ENCODE assay signal across 18 cellular contexts in genomic region chr3:105594219-105594618, GRCh38.
DNase-seq lines count a peak whose midpoint lies in the region; ATAC-seq and TF ChIP-seq lines count a peak whose summit lies in the region.
"Had no signal": no experiment of that assay in that cellular context is flagged by ENCODE, and none has a peak within 500 bp of the region (broad histone marks: within the 10 kb centered on the region; RNA-seq: fewer than 3 reads in every experiment).

No MANE protein-coding gene starts in this region.

- H3K4me3 ChIP-seq in epithelial cell of esophagus (ENCODE audit: low read length) = no peak overlapping the region
- H3K4me3 ChIP-seq: BLaER1 treated with 17β-estradiol and CSF1 and Interleukin-3, amounts not matched to agents 10 nM and 100 nM; colonic mucosa; transverse colon had no signal

- H3K36me3 Mint-ChIP-seq in natural killer cell = no peaks in the 10 kb centered on the region
- H3K36me3 Mint-ChIP-seq: immature natural killer cell, naive B cell had no signal

- no peak for ATAC-seq in GM18909 (IDR thresholded peaks at IDR 0.05; ENCODE audit: poor library complexity, unreplicated experiment)
- ATAC-seq in natural killer cell = no peak

- peak; percentile 37 for DNase-seq in stimulated activated CD4-positive, alpha-beta T cell treated with anti-CD3 and anti-CD28 coated beads, Interleukin-1b, Interleukin-23, amount 100 ng/mL, for 48 hours
- DNase-seq in stimulated activated CD4-positive, alpha-beta T cell treated with anti-CD3 and anti-CD28 coated beads, Interleukin-4, amount 100 ng/mL, for 1 hour = no peak
- DNase-seq in HT1080 (ENCODE audit: low read depth) (peak; percentile 22), epithelial cell of esophagus (ENCODE audit: low read depth) (peak; percentile 49), stromal cell of bone marrow (ENCODE audit: low read depth) (peak; percentile 54), natural killer cell (no peak)
- DNase-seq: anterior cingulate cortex, colonic mucosa, DMS153, immature natural killer cell, MV-4-11, naive B cell, NCI-H1930, NCI-H446, SHP77 treated with DMSO at 0.1 percent for 48 hours, transverse colon had no signal

- TF ChIP-seq CTCF in epithelial cell of esophagus (IDR thresholded peaks at IDR 0.05; ENCODE audit: insufficient read depth, low read depth, low read length, missing control alignments) = no peak
- no peak for TF ChIP-seq CTCF in natural killer cell (IDR thresholded peaks at IDR 0.05)

- intact Hi-C loops in natural killer cell (cut with micrococcal nuclease) = no loop called here

- H3K27ac Mint-ChIP-seq in natural killer cell = no peak overlapping the region
- H3K27ac Mint-ChIP-seq: immature natural killer cell, naive B cell had no signal

- H3K9me3 Mint-ChIP-seq in natural killer cell = peaks cover 0 to 2% of the 10 kb centered on the region in 2 donors

- no peaks in the 10 kb centered on the region for H3K4me1 Mint-ChIP-seq in natural killer cell
- H3K4me1 Mint-ChIP-seq: immature natural killer cell, naive B cell had no signal

- H3K27me3 Mint-ChIP-seq in natural killer cell (ENCODE audit: low read depth in 2 of 2) = peaks cover 4 to 10% of the 10 kb centered on the region in 2 donors

- H3K4me3 Mint-ChIP-seq in natural killer cell = no peak overlapping the region
- H3K4me3 Mint-ChIP-seq: immature natural killer cell had no signal

Comparison
In these comparisons a context has a peak if more than half of its experiments do, and no peak if none do; other contexts are left out.
1. DNase-seq: peak in stimulated activated CD4-positive, alpha-beta T cell treated with anti-CD3 and anti-CD28 coated beads, Interleukin-1b, Interleukin-23, amount 100 ng/mL, for 48 hours (single experiment), HT1080 (single experiment), epithelial cell of esophagus (single experiment) and stromal cell of bone marrow (single experiment); none in stimulated activated CD4-positive, alpha-beta T cell treated with anti-CD3 and anti-CD28 coated beads, Interleukin-4, amount 100 ng/mL, for 1 hour (single experiment) and natural killer cell (single experiment).